Comparison of ENCODE assay signal across 13 cellular contexts in genomic region chr1:201711811-201712210, GRCh38.
DNase-seq lines count a peak whose midpoint lies in the region; ATAC-seq and TF ChIP-seq lines count a peak whose summit lies in the region.
"Had no signal": no experiment of that assay in that cellular context is flagged by ENCODE, and none has a peak within 500 bp of the region (broad histone marks: within the 10 kb centered on the region; RNA-seq: fewer than 3 reads in every experiment).

No MANE protein-coding gene starts in this region.

- H3K4me3 ChIP-seq in left lung (no peak overlapping the region), stomach smooth muscle (ENCODE audit: low read length in 2 of 2) (no peak overlapping the region)
- H3K4me3 ChIP-seq: GM23338 had no signal

- intact Hi-C loops in left lung (cut with DNase I) = no loop called here

- no peak for TF ChIP-seq CTCF in brain (conservative IDR thresholded peaks at IDR 0.05)
- no peak for TF ChIP-seq CTCF in left lung (IDR thresholded peaks at IDR 0.05)

- peaks cover 73% of the 10 kb centered on the region for H3K4me1 Mint-ChIP-seq in brain

- ATAC-seq in left lung = no peak
- ATAC-seq in activated CD4-positive, CD25-positive, alpha-beta regulatory T cell treated with anti-CD3 and anti-CD28 coated beads, Interleukin-2, amount 50 U/mL, for 24 hours = no peak
- ATAC-seq: GM23338 had no signal

- H3K4me1 ChIP-seq in left lung (peaks cover 43 to 70% of the 10 kb centered on the region in 2 donors), stomach smooth muscle (ENCODE audit: control insufficient read depth, insufficient read depth, low read length) (peaks cover 81% of the 10 kb centered on the region)

- H3K9ac ChIP-seq in stomach smooth muscle (ENCODE audit: low read length in 2 of 2) = peak overlapping the region in 1 of 2 donors; percentile 21
- H3K9ac ChIP-seq: parathyroid adenoma had no signal

- H3K4me3 Mint-ChIP-seq in brain = no peak overlapping the region
- H3K4me3 Mint-ChIP-seq: GM23338 had no signal

- peaks cover 2% of the 10 kb centered on the region for H3K27me3 Mint-ChIP-seq in brain

- no peaks in the 10 kb centered on the region for H3K9me3 Mint-ChIP-seq in brain
- H3K9me3 Mint-ChIP-seq: GM23338 had no signal

- peak; percentile 51 for DNase-seq in GM03348 (ENCODE audit: low spot score)
- no peak for DNase-seq in left lung
- DNase-seq in T1000 (lab: John Stamatoyannopoulos, UW) = no peak
- DNase-seq in HUDEP-2 (lab: John Stamatoyannopoulos, UW; ENCODE audit: unreplicated experiment in 76 of 76) = no peak
- DNase-seq in SK-N-DZ (ENCODE audit: low spot score) = no peak
- DNase-seq: activated CD8-positive, alpha-beta memory T cell treated with anti-CD3 and anti-CD28 coated beads, Interleukin-2, amount 50 U/mL, for 4 hours; NCI-H2107 had no signal

- peak overlapping the region; percentile 92 for H3K27ac ChIP-seq in left lung
- H3K27ac ChIP-seq in stomach smooth muscle (ENCODE audit: low read length) = peak overlapping the region; percentile 96
- H3K27ac ChIP-seq: epithelial cell of prostate, parathyroid adenoma had no signal

- H3K36me3 Mint-ChIP-seq in brain = peaks cover 18% of the 10 kb centered on the region

- peak overlapping the region; percentile 43 to 91 (median 80) for H3K27ac Mint-ChIP-seq in brain
- H3K27ac Mint-ChIP-seq: GM23338 had no signal

- H3K36me3 ChIP-seq in left lung (no peaks in the 10 kb centered on the region), stomach smooth muscle (ENCODE audit: control insufficient read depth in 2 of 2, insufficient read depth in 2 of 2, low read length in 2 of 2) (no peaks in the 10 kb centered on the region)

- H3K27me3 ChIP-seq in left lung = no peaks in the 10 kb centered on the region
- H3K27me3 ChIP-seq in stomach smooth muscle (ENCODE audit: control insufficient read depth in 1 of 2, insufficient read depth in 2 of 2, low read length in 2 of 2) = no peaks in the 10 kb centered on the region

- H3K9me3 ChIP-seq in left lung = no peaks in the 10 kb centered on the region
- no peaks in the 10 kb centered on the region for H3K9me3 ChIP-seq in stomach smooth muscle (ENCODE audit: control insufficient read depth in 2 of 2, low read length in 2 of 2)
